8 cellular contexts compared by ENCODE assay signal in the genomic region with DNA sequence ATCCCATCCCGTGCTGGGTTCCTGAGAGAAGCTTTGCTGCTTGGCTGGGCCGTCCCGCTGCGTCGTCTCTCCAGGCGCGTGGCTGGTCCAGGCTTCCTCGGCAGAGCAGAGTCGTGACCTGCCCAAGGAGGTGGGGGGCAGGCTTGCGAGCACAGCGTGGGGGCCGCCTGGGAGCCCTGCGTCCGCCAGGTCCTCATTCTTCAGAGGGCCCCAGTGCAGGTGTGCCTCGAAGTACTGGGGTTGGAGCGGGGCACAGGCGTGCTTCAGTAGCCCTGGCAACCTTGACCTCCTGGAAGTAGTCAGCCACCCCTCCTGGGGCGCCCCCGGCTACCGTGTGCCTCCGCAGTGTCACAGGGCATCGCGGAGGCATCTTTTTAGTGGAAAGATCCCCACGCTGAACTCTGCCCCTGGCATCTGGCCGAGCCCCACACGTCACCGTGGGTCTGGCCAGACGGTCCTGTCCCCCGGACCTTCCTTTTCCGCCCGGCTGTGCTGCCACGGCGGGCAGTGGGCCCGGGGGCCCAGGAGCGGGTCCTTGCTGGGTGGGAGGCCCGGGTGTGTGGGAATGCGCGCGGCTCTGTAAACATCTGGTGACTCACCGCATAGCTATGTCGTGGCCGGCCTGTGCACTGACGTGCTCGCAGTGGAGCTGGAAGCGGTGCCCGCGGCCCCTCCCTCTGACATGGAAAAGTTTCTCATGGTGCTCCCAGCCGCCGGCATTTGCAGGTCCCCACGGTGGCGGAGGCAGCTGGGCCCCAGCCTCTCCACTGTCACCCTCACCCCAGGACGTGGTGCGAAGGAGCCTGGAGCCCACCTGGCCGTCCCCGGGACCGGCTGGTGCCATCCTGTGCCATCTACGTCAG. TPM values are rescaled to one million over a fixed set of nuclear protein-coding genes. Genes with fewer than 3 reads are reported as not detected.
DNase-seq lines count a peak whose midpoint lies in the region; ATAC-seq, FAIRE-seq and TF ChIP-seq lines count a peak whose summit lies in the region.

No MANE protein-coding gene starts in this region.

- H3K4me1 ChIP-seq in mucosa of descending colon (ENCODE audit: low read depth): peaks cover 45% of the 10 kb centered on the region
- H3K4me1 ChIP-seq in vagina: peaks cover 65% of the 10 kb centered on the region

- no peaks in the 10 kb centered on the region for H3K9me3 ChIP-seq in CD4-positive, alpha-beta T cell (ENCODE audit: control insufficient read depth, low read length)
- no peaks in the 10 kb centered on the region for H3K9me3 ChIP-seq in mucosa of descending colon
- no peaks in the 10 kb centered on the region for H3K9me3 ChIP-seq in vagina

- no peak for ATAC-seq in CD4-positive, alpha-beta T cell (ENCODE audit: poor library complexity)
- peak; percentile 66 for ATAC-seq in esophagus mucosa
- peak; percentile 68 for ATAC-seq in mucosa of descending colon

- H3K27me3 Mint-ChIP-seq in CD4-positive, alpha-beta T cell: no peaks in the 10 kb centered on the region

- intact Hi-C loops in CD4-positive, alpha-beta T cell (cut with DNase I, micrococcal nuclease): no loop called here
- intact Hi-C loops in mucosa of descending colon (cut with DNase I, micrococcal nuclease): no loop called here
- intact Hi-C loops in vagina (cut with DNase I): no loop called here

- H3K4me1 Mint-ChIP-seq in CD4-positive, alpha-beta T cell (ENCODE audit: low read depth): peaks cover 24% of the 10 kb centered on the region

- H3K9me3 Mint-ChIP-seq in CD4-positive, alpha-beta T cell: no peaks in the 10 kb centered on the region

- POLR2A ChIA-PET in CD4-positive, alpha-beta T cell (lab: Charles Lee): no interaction called here

- H3K27me3 ChIP-seq in CD4-positive, alpha-beta T cell (ENCODE audit: control insufficient read depth, insufficient read depth, low read length): no peaks in the 10 kb centered on the region
- H3K27me3 ChIP-seq in vagina: no peaks in the 10 kb centered on the region

- FAIRE-seq in GM12891 (lab: Jason Lieb, UNC): no peak

- H3K4me3 ChIP-seq in mucosa of descending colon (no peak overlapping the region), vagina (peak overlapping the region; percentile 56 to 57)

- H3K27ac Mint-ChIP-seq in CD4-positive, alpha-beta T cell: peak overlapping the region; percentile 55

- DNase-seq in CD4-positive, alpha-beta T cell: peak in 1 of 10 experiments; percentile 6
- peak; percentile 87 to 92 (median 87) for DNase-seq in mucosa of descending colon
- peak in 1 of 2 donors; percentile 98 for DNase-seq in vagina (ENCODE audit: extremely low spot score in 2 of 2)
- DNase-seq in GM12891 (ENCODE audit: insufficient read length, low spot score): no peak
- no peak for DNase-seq in GM20000 (ENCODE audit: low spot score)
- no peak for DNase-seq in activated CD4-positive, alpha-beta T cell treated with anti-CD3 and anti-CD28 coated beads for 48 hours

- peaks cover 43% of the 10 kb centered on the region for H3K36me3 Mint-ChIP-seq in CD4-positive, alpha-beta T cell (ENCODE audit: low read depth)

- H3K36me3 ChIP-seq in mucosa of descending colon (ENCODE audit: low read depth) (no peaks in the 10 kb centered on the region), vagina (peaks cover 0 to 23% of the 10 kb centered on the region in 2 donors)

- no peak overlapping the region for H3K27ac ChIP-seq in CD4-positive, alpha-beta T cell (ENCODE audit: low read depth, low read length)
- H3K27ac ChIP-seq in vagina: peak overlapping the region; percentile 99

- TF ChIP-seq POLR2A in vagina (IDR thresholded peaks at IDR 0.05) (peak in 1 of 2 donors; percentile 50), GM12891 (IDR thresholded peaks at IDR 0.05; ENCODE audit: low read depth, low read length) (no peak)

- CTCF ChIA-PET in CD4-positive, alpha-beta T cell (lab: Charles Lee): interaction anchor here (1.7 kb wide), 1 partner anchor 19 kb away, joined by 8 read pairs; a partner anchor contains a TSS

- TF ChIP-seq CTCF in CD4-positive, alpha-beta T cell (IDR thresholded peaks at IDR 0.05): no peak
- TF ChIP-seq CTCF in mucosa of descending colon (IDR thresholded peaks at IDR 0.05): no peak
- TF ChIP-seq CTCF in vagina (IDR thresholded peaks at IDR 0.05): no peak
- no peak for TF ChIP-seq CTCF in GM20000 (IDR thresholded peaks at IDR 0.05; ENCODE audit: extremely low read depth, missing control alignments)

- no peak overlapping the region for H3K4me3 Mint-ChIP-seq in CD4-positive, alpha-beta T cell

TF ChIP-seq in PFSK-1, 5 proteins besides CTCF, POLR2A, EP300 and RAD21:
- peak; percentile 86; the same call in 1 of the 2 replicates for TF ChIP-seq SIN3A (IDR thresholded peaks at IDR 0.05; ENCODE audit: borderline replicate concordance, insufficient read depth, low read length)
- TF ChIP-seq, protein P1, sequence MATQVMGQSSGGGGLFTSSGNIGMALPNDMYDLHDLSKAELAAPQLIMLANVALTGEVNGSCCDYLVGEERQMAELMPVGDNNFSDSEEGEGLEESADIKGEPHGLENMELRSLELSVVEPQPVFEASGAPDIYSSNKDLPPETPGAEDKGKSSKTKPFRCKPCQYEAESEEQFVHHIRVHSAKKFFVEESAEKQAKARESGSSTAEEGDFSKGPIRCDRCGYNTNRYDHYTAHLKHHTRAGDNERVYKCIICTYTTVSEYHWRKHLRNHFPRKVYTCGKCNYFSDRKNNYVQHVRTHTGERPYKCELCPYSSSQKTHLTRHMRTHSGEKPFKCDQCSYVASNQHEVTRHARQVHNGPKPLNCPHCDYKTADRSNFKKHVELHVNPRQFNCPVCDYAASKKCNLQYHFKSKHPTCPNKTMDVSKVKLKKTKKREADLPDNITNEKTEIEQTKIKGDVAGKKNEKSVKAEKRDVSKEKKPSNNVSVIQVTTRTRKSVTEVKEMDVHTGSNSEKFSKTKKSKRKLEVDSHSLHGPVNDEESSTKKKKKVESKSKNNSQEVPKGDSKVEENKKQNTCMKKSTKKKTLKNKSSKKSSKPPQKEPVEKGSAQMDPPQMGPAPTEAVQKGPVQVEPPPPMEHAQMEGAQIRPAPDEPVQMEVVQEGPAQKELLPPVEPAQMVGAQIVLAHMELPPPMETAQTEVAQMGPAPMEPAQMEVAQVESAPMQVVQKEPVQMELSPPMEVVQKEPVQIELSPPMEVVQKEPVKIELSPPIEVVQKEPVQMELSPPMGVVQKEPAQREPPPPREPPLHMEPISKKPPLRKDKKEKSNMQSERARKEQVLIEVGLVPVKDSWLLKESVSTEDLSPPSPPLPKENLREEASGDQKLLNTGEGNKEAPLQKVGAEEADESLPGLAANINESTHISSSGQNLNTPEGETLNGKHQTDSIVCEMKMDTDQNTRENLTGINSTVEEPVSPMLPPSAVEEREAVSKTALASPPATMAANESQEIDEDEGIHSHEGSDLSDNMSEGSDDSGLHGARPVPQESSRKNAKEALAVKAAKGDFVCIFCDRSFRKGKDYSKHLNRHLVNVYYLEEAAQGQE (IDR thresholded peaks at IDR 0.05; ENCODE audit: insufficient read depth in 1 of 2, low read depth in 2 of 2, low read length in 2 of 2): no peak

TF ChIP-seq in GM12891, 5 proteins besides CTCF, POLR2A, EP300 and RAD21:
- TF ChIP-seq PAX5 (IDR thresholded peaks at IDR 0.05; ENCODE audit: insufficient read depth, low read length, severe bottlenecking) (no peak), POU2F2 (IDR thresholded peaks at IDR 0.05; ENCODE audit: low read depth, low read length) (no peak), TAF1 (IDR thresholded peaks at IDR 0.05; ENCODE audit: low read depth, low read length) (no peak), POLR2AphosphoS5 (IDR thresholded peaks at IDR 0.05; ENCODE audit: low read depth, low read length) (no peak), SPI1 (IDR thresholded peaks at IDR 0.05; ENCODE audit: low read depth, low read length) (no peak)

RNA-seq across cellular contexts. Expression of a gene that starts 6.5 kb away (rescaled TPM):
- total RNA-seq in CD4-positive, alpha-beta T cell: 10 to 100 TPM; 60.1 to 65.0 TPM
- polyA plus RNA-seq in PFSK-1 (2012; ENCODE audit: insufficient read length, low read depth): 68.5 TPM
- total RNA-seq in esophagus mucosa (12.6 TPM), mucosa of descending colon (10 to 100 TPM; 43.6 to 66.2 (median 52.2) TPM), vagina (30.0 TPM)
- polyA plus RNA-seq in GM12891 (2012; ENCODE audit: low read depth, missing spikeins): 8.2 TPM

RNA-seq across cellular contexts. Expression of a gene that starts 19.0 kb away (rescaled TPM):
- under 1 TPM in 1 of 2 experiments, not detected in 1; 0.06 TPM for total RNA-seq in CD4-positive, alpha-beta T cell
- polyA plus RNA-seq in PFSK-1 (2012; ENCODE audit: insufficient read length, low read depth): 1.2 TPM
- total RNA-seq in esophagus mucosa (86.6 TPM), mucosa of descending colon (10 to 100 TPM; 36.7 to 87.9 (median 66.0) TPM), vagina (129 TPM)
- 0.04 TPM for polyA plus RNA-seq in GM12891 (2012; ENCODE audit: low read depth, missing spikeins)

RNA-seq across cellular contexts. Expression of a gene that starts 32.8 kb away (rescaled TPM):
- total RNA-seq in CD4-positive, alpha-beta T cell: 10 to 100 TPM; 91.0 to 91.5 TPM
- polyA plus RNA-seq in PFSK-1 (2012; ENCODE audit: insufficient read length, low read depth): 80.2 TPM
- total RNA-seq in esophagus mucosa (50.4 TPM), mucosa of descending colon (10 to 100 TPM; 79.6 to 94.3 (median 88.0) TPM), vagina (67.3 TPM)
- 33.2 TPM for polyA plus RNA-seq in GM12891 (2012; ENCODE audit: low read depth, missing spikeins)

RNA-seq across cellular contexts. Expression of a gene that starts 32.8 kb away (rescaled TPM):
- 10 to 100 TPM; 13.3 to 13.8 TPM for total RNA-seq in CD4-positive, alpha-beta T cell
- 95.1 TPM for polyA plus RNA-seq in PFSK-1 (2012; ENCODE audit: insufficient read length, low read depth)
- 39.8 TPM for total RNA-seq in esophagus mucosa
- total RNA-seq in mucosa of descending colon: 10 to 100 TPM; 22.6 to 26.0 (median 22.9) TPM
- total RNA-seq in vagina: 49.6 TPM
- polyA plus RNA-seq in GM12891 (2012; ENCODE audit: low read depth, missing spikeins): 35.2 TPM

Comparison
In these comparisons a context has a peak if more than half of its experiments do, and no peak if none do; other contexts are left out.
1. DNase-seq: peak in mucosa of descending colon (3 of 3); none in GM12891 (single experiment), GM20000 (single experiment) and activated CD4-positive, alpha-beta T cell treated with anti-CD3 and anti-CD28 coated beads for 48 hours (single experiment).
2. RNA of a gene that starts 19.0 kb away (total RNA-seq): 129 TPM in vagina (single experiment), 86.6 TPM in esophagus mucosa (single experiment) and 36.7 to 87.9 TPM in mucosa of descending colon; 0.06 TPM in CD4-positive, alpha-beta T cell; every median in the first group is over 10 times any median in the second.